Comparison of ENCODE assay signal across 11 cellular contexts in the genomic region with DNA sequence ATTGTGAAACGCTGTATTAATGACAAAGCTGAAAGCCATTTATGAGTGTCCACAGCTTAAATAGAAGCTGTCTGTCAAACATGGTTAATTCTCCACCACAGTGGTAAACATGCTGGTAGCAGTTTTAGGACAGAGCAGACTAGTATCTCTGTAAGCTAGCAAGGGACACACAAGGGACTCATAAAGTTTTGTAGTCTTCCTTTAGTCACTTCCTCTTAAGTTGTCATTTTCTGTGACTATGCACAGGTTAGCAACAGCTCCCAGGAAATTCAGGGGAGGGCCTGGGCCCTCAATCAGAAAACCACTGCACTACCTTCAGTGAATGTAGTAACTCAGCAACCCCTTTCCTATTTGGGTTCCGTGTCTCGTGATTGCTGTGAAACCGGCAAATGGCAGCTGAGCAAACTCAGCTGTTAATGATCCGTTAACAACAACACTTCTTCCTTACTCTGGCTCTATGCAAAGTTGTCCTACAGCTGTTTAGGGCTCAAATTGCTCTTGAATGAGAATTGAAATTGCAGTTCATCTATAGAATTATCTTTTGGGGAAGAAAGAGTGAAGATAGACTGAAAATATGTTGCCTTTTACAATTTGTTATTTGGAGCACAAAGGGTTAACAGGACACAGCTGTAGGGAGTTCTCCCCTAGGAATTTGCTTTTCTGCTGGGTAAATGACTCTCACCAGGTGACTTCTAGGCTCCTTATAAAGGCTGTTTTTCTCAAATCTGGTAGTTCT. TPM values are rescaled to one million over a fixed set of nuclear protein-coding genes. Genes with fewer than 3 reads are reported as not detected.
DNase-seq lines count a peak whose midpoint lies in the region; ATAC-seq and FAIRE-seq lines count a peak whose summit lies in the region.
"Had no signal": no experiment of that assay in that cellular context is flagged by ENCODE, and none has a peak within 500 bp of the region (broad histone marks: within the 10 kb centered on the region; RNA-seq: fewer than 3 reads in every experiment).

A gene (plus strand): TSS at position 731 of the 736 bp plus-strand sequence.

- peak within 1 kb of the TSS; percentile 31 for H3K4me3 ChIP-seq in iPS-20b (ENCODE audit: low read length)
- H3K4me3 ChIP-seq in effector memory CD4-positive, alpha-beta T cell (ENCODE audit: insufficient read depth, low read depth, low read length, poor library complexity, severe bottlenecking), result no peak within 1 kb of the TSS
- H3K4me3 ChIP-seq: breast epithelium had no signal

- H3K27me3 ChIP-seq in iPS-20b (ENCODE audit: insufficient read depth, low read length), result no peaks in the 10 kb centered on the region
- H3K27me3 ChIP-seq in effector memory CD4-positive, alpha-beta T cell (replicated peaks; ENCODE audit: control insufficient read depth, insufficient read depth, low read length, poor library complexity, severe bottlenecking), result no peaks in the 10 kb centered on the region
- H3K27me3 ChIP-seq: breast epithelium had no signal

- H3K27ac ChIP-seq in iPS-20b (ENCODE audit: low read length), result peak within 1 kb of the TSS; percentile 80
- no peak within 1 kb of the TSS for H3K27ac ChIP-seq in effector memory CD4-positive, alpha-beta T cell (ENCODE audit: insufficient read depth, low read length, poor library complexity, severe bottlenecking)
- H3K27ac ChIP-seq: breast epithelium had no signal

- H3K36me3 ChIP-seq in iPS-20b (ENCODE audit: insufficient read depth, low read depth, low read length), result no peaks in the 10 kb centered on the region
- H3K36me3 ChIP-seq in effector memory CD4-positive, alpha-beta T cell (ENCODE audit: control insufficient read depth, insufficient read depth, low read length), result no peaks in the 10 kb centered on the region
- H3K36me3 ChIP-seq: breast epithelium had no signal

- H3K27me3 Mint-ChIP-seq in natural killer cell treated with Interleukin-12 subunit alpha and Interleukin-12 subunit beta and Interleukin-15 and Interleukin-18, amount 100 ng/mL, for 72 hours, result peaks cover 9 to 27% of the 10 kb centered on the region in 2 donors

- H3K27ac Mint-ChIP-seq in natural killer cell treated with Interleukin-12 subunit alpha and Interleukin-12 subunit beta and Interleukin-15 and Interleukin-18, amount 100 ng/mL, for 72 hours, result no peak within 1 kb of the TSS

- H3K4me1 ChIP-seq in iPS-20b (ENCODE audit: insufficient read depth, low read length), result peaks cover 12% of the 10 kb centered on the region; the same call in 1 of the 2 replicates
- no peaks in the 10 kb centered on the region for H3K4me1 ChIP-seq in effector memory CD4-positive, alpha-beta T cell (ENCODE audit: control insufficient read depth, insufficient read depth, low read length, poor library complexity, severe bottlenecking)
- H3K4me1 ChIP-seq: breast epithelium had no signal

- peak; percentile 41 for ATAC-seq in HG02970 (IDR thresholded peaks at IDR 0.05; ENCODE audit: low FRiP score, unreplicated experiment)
- no peak for ATAC-seq in natural killer cell treated with Interleukin-12 subunit alpha and Interleukin-12 subunit beta and Interleukin-15 and Interleukin-18, amount 100 ng/mL, for 72 hours

- H3K4me3 Mint-ChIP-seq in natural killer cell treated with Interleukin-12 subunit alpha and Interleukin-12 subunit beta and Interleukin-15 and Interleukin-18, amount 100 ng/mL, for 72 hours, result no peak within 1 kb of the TSS

- no peak for FAIRE-seq in RCC 7860 (lab: Jason Lieb, UNC)

- no peaks in the 10 kb centered on the region for H3K9me3 ChIP-seq in iPS-20b (ENCODE audit: insufficient read depth, low read depth, low read length)
- H3K9me3 ChIP-seq in effector memory CD4-positive, alpha-beta T cell (ENCODE audit: control insufficient read depth, low read length), result no peaks in the 10 kb centered on the region
- H3K9me3 ChIP-seq: breast epithelium had no signal

- H3K9me3 Mint-ChIP-seq in natural killer cell treated with Interleukin-12 subunit alpha and Interleukin-12 subunit beta and Interleukin-15 and Interleukin-18, amount 100 ng/mL, for 72 hours, result peaks cover 3% of the 10 kb centered on the region

- H3K36me3 Mint-ChIP-seq in natural killer cell treated with Interleukin-12 subunit alpha and Interleukin-12 subunit beta and Interleukin-15 and Interleukin-18, amount 100 ng/mL, for 72 hours, result no peaks in the 10 kb centered on the region

- H3K4me1 Mint-ChIP-seq in natural killer cell treated with Interleukin-12 subunit alpha and Interleukin-12 subunit beta and Interleukin-15 and Interleukin-18, amount 100 ng/mL, for 72 hours (ENCODE audit: low read depth in 2 of 2), result no peaks in the 10 kb centered on the region

- peak within 1 kb of the TSS; percentile 57; the same call in 1 of the 2 replicates for H3K9ac ChIP-seq in iPS-20b (ENCODE audit: low read depth, low read length)

- peak; percentile 1 for DNase-seq in GF-D8 (lab: John Stamatoyannopoulos, UW)
- DNase-seq in NCI-H2029 (lab: John Stamatoyannopoulos, UW), result peak; percentile 82
- DNase-seq in effector memory CD4-positive, alpha-beta T cell, result no peak
- DNase-seq in natural killer cell treated with Interleukin-12 subunit alpha and Interleukin-12 subunit beta and Interleukin-15 and Interleukin-18, amount 100 ng/mL, for 72 hours (ENCODE audit: low spot score), result no peak
- DNase-seq in activated CD4-positive, alpha-beta T cell treated with anti-CD3 and anti-CD28 coated beads for 4 hours, result no peak
- no peak for DNase-seq in RCC 7860 (ENCODE audit: low spot score)
- DNase-seq: NCI-H524 treated with DMSO at 0.1 percent for 48 hours had no signal

RNA-seq across cellular contexts. Expression of the gene that starts here (rescaled TPM):
- total RNA-seq in natural killer cell treated with Interleukin-12 subunit alpha and Interleukin-12 subunit beta and Interleukin-15 and Interleukin-18, amount 100 ng/mL, for 72 hours, result not detected
- total RNA-seq: breast epithelium, ureter had no signal

Comparison
In these comparisons a context has a peak if more than half of its experiments do, and no peak if none do; other contexts are left out.
1. DNase-seq: peak in GF-D8 (single experiment) and NCI-H2029 (single experiment); none in effector memory CD4-positive, alpha-beta T cell (0 of 3), natural killer cell treated with Interleukin-12 subunit alpha and Interleukin-12 subunit beta and Interleukin-15 and Interleukin-18, amount 100 ng/mL, for 72 hours (single experiment), activated CD4-positive, alpha-beta T cell treated with anti-CD3 and anti-CD28 coated beads for 4 hours (0 of 2) and RCC 7860 (single experiment).